Comparison of ENCODE assay signal across 1 cellular context in the genomic region with DNA sequence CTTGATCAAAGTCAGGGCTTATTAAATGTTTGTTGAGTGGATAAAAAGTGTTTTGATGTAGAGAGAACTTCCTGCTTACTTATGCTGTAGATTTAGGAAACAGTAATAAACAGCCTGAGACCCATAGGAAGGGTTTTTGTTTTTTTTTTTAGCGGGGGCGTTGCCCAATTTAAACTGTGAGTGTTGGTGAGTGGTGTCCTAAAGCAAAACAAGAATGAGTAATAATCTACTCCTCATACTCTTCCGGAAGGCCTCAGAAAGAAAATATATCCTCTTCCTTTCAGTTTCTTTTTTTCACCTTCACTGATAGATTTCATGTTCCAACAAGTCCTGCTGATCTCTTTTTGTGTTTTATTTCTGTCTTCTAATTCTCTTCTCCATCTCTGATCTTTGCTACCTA.
TF ChIP-seq lines count a peak whose summit lies in the region.

No MANE protein-coding gene starts in this region.

TF ChIP-seq in HepG2, 621 proteins besides CTCF, POLR2A, EP300 and RAD21 (continued from another document):
- TF ChIP-seq, protein P1, sequence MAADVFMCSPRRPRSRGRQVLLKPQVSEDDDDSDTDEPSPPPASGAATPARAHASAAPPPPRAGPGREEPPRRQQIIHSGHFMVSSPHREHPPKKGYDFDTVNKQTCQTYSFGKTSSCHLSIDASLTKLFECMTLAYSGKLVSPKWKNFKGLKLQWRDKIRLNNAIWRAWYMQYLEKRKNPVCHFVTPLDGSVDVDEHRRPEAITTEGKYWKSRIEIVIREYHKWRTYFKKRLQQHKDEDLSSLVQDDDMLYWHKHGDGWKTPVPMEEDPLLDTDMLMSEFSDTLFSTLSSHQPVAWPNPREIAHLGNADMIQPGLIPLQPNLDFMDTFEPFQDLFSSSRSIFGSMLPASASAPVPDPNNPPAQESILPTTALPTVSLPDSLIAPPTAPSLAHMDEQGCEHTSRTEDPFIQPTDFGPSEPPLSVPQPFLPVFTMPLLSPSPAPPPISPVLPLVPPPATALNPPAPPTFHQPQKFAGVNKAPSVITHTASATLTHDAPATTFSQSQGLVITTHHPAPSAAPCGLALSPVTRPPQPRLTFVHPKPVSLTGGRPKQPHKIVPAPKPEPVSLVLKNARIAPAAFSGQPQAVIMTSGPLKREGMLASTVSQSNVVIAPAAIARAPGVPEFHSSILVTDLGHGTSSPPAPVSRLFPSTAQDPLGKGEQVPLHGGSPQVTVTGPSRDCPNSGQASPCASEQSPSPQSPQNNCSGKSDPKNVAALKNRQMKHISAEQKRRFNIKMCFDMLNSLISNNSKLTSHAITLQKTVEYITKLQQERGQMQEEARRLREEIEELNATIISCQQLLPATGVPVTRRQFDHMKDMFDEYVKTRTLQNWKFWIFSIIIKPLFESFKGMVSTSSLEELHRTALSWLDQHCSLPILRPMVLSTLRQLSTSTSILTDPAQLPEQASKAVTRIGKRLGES (CRISPR knock-in tag; IDR thresholded peaks at IDR 0.05; ENCODE audit: borderline replicate concordance) = no peak
- TF ChIP-seq, protein P2, sequence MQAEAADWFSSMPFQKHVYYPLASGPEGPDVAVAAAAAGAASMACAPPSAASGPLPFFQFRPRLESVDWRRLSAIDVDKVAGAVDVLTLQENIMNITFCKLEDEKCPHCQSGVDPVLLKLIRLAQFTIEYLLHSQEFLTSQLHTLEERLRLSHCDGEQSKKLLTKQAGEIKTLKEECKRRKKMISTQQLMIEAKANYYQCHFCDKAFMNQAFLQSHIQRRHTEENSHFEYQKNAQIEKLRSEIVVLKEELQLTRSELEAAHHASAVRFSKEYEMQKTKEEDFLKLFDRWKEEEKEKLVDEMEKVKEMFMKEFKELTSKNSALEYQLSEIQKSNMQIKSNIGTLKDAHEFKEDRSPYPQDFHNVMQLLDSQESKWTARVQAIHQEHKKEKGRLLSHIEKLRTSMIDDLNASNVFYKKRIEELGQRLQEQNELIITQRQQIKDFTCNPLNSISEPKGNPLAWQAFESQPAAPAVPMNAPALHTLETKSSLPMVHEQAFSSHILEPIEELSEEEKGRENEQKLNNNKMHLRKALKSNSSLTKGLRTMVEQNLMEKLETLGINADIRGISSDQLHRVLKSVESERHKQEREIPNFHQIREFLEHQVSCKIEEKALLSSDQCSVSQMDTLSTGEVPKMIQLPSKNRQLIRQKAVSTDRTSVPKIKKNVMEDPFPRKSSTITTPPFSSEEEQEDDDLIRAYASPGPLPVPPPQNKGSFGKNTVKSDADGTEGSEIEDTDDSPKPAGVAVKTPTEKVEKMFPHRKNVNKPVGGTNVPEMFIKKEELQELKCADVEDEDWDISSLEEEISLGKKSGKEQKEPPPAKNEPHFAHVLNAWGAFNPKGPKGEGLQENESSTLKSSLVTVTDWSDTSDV (CRISPR knock-in tag; IDR thresholded peaks at IDR 0.05) = no peak
- TF ChIP-seq, protein P3, sequence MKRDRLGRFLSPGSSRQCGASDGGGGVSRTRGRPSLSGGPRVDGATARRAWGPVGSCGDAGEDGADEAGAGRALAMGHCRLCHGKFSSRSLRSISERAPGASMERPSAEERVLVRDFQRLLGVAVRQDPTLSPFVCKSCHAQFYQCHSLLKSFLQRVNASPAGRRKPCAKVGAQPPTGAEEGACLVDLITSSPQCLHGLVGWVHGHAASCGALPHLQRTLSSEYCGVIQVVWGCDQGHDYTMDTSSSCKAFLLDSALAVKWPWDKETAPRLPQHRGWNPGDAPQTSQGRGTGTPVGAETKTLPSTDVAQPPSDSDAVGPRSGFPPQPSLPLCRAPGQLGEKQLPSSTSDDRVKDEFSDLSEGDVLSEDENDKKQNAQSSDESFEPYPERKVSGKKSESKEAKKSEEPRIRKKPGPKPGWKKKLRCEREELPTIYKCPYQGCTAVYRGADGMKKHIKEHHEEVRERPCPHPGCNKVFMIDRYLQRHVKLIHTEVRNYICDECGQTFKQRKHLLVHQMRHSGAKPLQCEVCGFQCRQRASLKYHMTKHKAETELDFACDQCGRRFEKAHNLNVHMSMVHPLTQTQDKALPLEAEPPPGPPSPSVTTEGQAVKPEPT (CRISPR knock-in tag; IDR thresholded peaks at IDR 0.05; ENCODE audit: low read depth) = no peak
- TF ChIP-seq MAFF (IDR thresholded peaks at IDR 0.05; ENCODE audit: low read depth, low read length) (no peak), ZNF264 (CRISPR knock-in tag; IDR thresholded peaks at IDR 0.05) (no peak), ZNF768 (CRISPR knock-in tag; IDR thresholded peaks at IDR 0.05) (no peak), ZFP62 (CRISPR knock-in tag; IDR thresholded peaks at IDR 0.05) (no peak)
- TF ChIP-seq, protein P4, sequence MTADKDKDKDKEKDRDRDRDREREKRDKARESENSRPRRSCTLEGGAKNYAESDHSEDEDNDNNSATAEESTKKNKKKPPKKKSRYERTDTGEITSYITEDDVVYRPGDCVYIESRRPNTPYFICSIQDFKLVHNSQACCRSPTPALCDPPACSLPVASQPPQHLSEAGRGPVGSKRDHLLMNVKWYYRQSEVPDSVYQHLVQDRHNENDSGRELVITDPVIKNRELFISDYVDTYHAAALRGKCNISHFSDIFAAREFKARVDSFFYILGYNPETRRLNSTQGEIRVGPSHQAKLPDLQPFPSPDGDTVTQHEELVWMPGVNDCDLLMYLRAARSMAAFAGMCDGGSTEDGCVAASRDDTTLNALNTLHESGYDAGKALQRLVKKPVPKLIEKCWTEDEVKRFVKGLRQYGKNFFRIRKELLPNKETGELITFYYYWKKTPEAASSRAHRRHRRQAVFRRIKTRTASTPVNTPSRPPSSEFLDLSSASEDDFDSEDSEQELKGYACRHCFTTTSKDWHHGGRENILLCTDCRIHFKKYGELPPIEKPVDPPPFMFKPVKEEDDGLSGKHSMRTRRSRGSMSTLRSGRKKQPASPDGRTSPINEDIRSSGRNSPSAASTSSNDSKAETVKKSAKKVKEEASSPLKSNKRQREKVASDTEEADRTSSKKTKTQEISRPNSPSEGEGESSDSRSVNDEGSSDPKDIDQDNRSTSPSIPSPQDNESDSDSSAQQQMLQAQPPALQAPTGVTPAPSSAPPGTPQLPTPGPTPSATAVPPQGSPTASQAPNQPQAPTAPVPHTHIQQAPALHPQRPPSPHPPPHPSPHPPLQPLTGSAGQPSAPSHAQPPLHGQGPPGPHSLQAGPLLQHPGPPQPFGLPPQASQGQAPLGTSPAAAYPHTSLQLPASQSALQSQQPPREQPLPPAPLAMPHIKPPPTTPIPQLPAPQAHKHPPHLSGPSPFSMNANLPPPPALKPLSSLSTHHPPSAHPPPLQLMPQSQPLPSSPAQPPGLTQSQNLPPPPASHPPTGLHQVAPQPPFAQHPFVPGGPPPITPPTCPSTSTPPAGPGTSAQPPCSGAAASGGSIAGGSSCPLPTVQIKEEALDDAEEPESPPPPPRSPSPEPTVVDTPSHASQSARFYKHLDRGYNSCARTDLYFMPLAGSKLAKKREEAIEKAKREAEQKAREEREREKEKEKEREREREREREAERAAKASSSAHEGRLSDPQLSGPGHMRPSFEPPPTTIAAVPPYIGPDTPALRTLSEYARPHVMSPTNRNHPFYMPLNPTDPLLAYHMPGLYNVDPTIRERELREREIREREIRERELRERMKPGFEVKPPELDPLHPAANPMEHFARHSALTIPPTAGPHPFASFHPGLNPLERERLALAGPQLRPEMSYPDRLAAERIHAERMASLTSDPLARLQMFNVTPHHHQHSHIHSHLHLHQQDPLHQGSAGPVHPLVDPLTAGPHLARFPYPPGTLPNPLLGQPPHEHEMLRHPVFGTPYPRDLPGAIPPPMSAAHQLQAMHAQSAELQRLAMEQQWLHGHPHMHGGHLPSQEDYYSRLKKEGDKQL (CRISPR knock-in tag; IDR thresholded peaks at IDR 0.05; ENCODE audit: low read depth) = no peak
TF ChIP-seq in HepG2: peak in this region for 0.
